ENCODE assay signal across 1 cellular context in the genomic region with DNA sequence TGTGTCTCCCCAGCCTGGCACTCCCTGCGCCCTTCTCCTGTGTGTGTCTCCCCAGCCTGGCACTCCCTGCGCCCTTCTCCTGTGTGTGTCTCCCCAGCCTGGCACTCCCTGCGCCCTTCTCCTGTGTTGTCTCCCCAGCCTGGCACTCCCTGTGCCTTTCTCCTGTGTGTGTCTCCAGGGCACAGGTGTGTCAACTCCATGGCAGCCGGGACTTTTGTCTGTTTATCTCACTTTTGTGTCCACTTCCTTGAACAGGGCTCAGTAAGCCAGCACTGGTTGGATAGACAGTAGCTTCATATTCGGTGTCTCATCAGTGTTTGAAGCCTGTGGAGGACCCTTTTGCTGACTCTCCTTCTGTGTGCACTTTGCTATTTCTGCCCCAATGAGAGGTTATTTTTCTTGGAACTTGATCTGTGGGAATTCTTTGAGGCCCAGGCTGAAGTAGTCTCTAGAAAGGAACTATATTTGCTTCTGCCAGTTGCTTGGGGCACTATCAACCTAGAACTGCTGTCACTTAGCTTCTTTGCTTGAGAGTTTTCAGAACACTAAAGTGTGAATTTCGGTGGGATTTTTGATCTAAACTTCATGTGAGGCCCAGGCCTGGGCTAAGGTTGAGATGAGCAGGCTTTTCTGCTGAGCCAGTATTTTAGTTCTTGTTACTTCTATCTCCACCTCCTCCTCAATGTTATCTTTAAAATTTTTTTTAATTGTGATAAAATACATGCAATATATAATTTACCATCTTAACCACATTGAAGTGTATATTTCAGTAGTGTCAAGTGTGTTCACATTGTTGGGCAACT.
TF ChIP-seq lines count a peak whose summit lies in the region.

No MANE protein-coding gene starts in this region.

TF ChIP-seq in WTC11, 78 proteins besides CTCF, POLR2A, EP300 and RAD21 (continued from another document):
- TF ChIP-seq, protein P1, sequence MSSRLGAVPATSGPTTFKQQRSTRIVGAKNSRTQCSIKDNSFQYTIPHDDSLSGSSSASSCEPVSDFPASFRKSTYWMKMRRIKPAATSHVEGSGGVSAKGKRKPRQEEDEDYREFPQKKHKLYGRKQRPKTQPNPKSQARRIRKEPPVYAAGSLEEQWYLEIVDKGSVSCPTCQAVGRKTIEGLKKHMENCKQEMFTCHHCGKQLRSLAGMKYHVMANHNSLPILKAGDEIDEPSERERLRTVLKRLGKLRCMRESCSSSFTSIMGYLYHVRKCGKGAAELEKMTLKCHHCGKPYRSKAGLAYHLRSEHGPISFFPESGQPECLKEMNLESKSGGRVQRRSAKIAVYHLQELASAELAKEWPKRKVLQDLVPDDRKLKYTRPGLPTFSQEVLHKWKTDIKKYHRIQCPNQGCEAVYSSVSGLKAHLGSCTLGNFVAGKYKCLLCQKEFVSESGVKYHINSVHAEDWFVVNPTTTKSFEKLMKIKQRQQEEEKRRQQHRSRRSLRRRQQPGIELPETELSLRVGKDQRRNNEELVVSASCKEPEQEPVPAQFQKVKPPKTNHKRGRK (CRISPR knock-in tag; IDR thresholded peaks at IDR 0.05; ENCODE audit: borderline replicate concordance), result no peak
- TF ChIP-seq ATF1 (CRISPR knock-in tag; IDR thresholded peaks at IDR 0.05), result no peak
- no peak for TF ChIP-seq RORB (CRISPR knock-in tag; IDR thresholded peaks at IDR 0.05)
- TF ChIP-seq SP1 (CRISPR knock-in tag; conservative IDR thresholded peaks at IDR 0.05), result no peak
- TF ChIP-seq JUN (CRISPR knock-in tag; IDR thresholded peaks at IDR 0.05), result no peak
- TF ChIP-seq FOXP1 (CRISPR knock-in tag; IDR thresholded peaks at IDR 0.05; ENCODE audit: borderline replicate concordance), result no peak
- no peak for TF ChIP-seq NFATC4 (CRISPR knock-in tag; IDR thresholded peaks at IDR 0.05)
- TF ChIP-seq, protein P2, sequence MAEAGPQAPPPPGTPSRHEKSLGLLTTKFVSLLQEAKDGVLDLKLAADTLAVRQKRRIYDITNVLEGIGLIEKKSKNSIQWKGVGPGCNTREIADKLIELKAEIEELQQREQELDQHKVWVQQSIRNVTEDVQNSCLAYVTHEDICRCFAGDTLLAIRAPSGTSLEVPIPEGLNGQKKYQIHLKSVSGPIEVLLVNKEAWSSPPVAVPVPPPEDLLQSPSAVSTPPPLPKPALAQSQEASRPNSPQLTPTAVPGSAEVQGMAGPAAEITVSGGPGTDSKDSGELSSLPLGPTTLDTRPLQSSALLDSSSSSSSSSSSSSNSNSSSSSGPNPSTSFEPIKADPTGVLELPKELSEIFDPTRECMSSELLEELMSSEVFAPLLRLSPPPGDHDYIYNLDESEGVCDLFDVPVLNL (CRISPR knock-in tag; IDR thresholded peaks at IDR 0.05; ENCODE audit: borderline replicate concordance, low read depth), result no peak
- no peak for TF ChIP-seq NFE2L1 (CRISPR knock-in tag; IDR thresholded peaks at IDR 0.05)
- TF ChIP-seq, protein P3, sequence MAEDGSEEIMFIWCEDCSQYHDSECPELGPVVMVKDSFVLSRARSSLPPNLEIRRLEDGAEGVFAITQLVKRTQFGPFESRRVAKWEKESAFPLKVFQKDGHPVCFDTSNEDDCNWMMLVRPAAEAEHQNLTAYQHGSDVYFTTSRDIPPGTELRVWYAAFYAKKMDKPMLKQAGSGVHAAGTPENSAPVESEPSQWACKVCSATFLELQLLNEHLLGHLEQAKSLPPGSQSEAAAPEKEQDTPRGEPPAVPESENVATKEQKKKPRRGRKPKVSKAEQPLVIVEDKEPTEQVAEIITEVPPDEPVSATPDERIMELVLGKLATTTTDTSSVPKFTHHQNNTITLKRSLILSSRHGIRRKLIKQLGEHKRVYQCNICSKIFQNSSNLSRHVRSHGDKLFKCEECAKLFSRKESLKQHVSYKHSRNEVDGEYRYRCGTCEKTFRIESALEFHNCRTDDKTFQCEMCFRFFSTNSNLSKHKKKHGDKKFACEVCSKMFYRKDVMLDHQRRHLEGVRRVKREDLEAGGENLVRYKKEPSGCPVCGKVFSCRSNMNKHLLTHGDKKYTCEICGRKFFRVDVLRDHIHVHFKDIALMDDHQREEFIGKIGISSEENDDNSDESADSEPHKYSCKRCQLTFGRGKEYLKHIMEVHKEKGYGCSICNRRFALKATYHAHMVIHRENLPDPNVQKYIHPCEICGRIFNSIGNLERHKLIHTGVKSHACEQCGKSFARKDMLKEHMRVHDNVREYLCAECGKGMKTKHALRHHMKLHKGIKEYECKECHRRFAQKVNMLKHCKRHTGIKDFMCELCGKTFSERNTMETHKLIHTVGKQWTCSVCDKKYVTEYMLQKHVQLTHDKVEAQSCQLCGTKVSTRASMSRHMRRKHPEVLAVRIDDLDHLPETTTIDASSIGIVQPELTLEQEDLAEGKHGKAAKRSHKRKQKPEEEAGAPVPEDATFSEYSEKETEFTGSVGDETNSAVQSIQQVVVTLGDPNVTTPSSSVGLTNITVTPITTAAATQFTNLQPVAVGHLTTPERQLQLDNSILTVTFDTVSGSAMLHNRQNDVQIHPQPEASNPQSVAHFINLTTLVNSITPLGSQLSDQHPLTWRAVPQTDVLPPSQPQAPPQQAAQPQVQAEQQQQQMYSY (CRISPR knock-in tag; IDR thresholded peaks at IDR 0.05), result no peak
- TF ChIP-seq FOXK1 (CRISPR knock-in tag; IDR thresholded peaks at IDR 0.05), result no peak
- TF ChIP-seq IRF2 (CRISPR knock-in tag; IDR thresholded peaks at IDR 0.05; ENCODE audit: borderline replicate concordance, low read depth), result no peak
TF ChIP-seq in WTC11: peak in this region for 0.
